Comparison of ENCODE assay signal across 11 cellular contexts in genomic region chr10:124465003-124465776, GRCh38. TPM values are rescaled to one million over a fixed set of nuclear protein-coding genes. Genes with fewer than 3 reads are reported as not detected.
A peak's percentile ranks its signal among the peaks of the same experiment; 100 is the strongest.
DNase-seq lines count a peak whose midpoint lies in the region; ATAC-seq, FAIRE-seq and TF ChIP-seq lines count a peak whose summit lies in the region.
"Had no signal": no experiment of that assay in that cellular context is flagged by ENCODE, and none has a peak within 500 bp of the region (broad histone marks: within the 10 kb centered on the region; RNA-seq: fewer than 3 reads in every experiment).

No MANE protein-coding gene starts in this region.

- no peaks in the 10 kb centered on the region for H3K36me3 ChIP-seq in effector memory CD4-positive, alpha-beta T cell (ENCODE audit: control insufficient read depth, insufficient read depth, low read length)
- H3K36me3 ChIP-seq in gastroesophageal sphincter: no peaks in the 10 kb centered on the region

- peak; percentile 90 for FAIRE-seq in GM12891 (lab: Jason Lieb, UNC)

- DNase-seq in GM12891 (ENCODE audit: insufficient read length, low spot score): no peak
- DNase-seq in NAMALWA (ENCODE audit: low spot score): peak; percentile 62
- DNase-seq in effector memory CD4-positive, alpha-beta T cell: no peak
- DNase-seq in medulla oblongata (ENCODE audit: extremely low spot score): no peak
- DNase-seq in NCI-H524 treated with DMSO at 0.1 percent for 48 hours (lab: John Stamatoyannopoulos, UW): no peak
- DNase-seq: EL, esophagus squamous epithelium, PC-9 had no signal

- peak overlapping the region; percentile 13 for H3K4me3 ChIP-seq in effector memory CD4-positive, alpha-beta T cell (ENCODE audit: insufficient read depth, low read depth, low read length, poor library complexity, severe bottlenecking)
- H3K4me3 ChIP-seq in gastroesophageal sphincter: no peak overlapping the region
- H3K4me3 ChIP-seq: esophagus squamous epithelium, PC-9 had no signal

- no peak for TF ChIP-seq EP300 in gastroesophageal sphincter (IDR thresholded peaks at IDR 0.05)

- TF ChIP-seq POLR2A in GM12891 (IDR thresholded peaks at IDR 0.05; ENCODE audit: low read depth, low read length): no peak
- no peak for TF ChIP-seq POLR2A in gastroesophageal sphincter (IDR thresholded peaks at IDR 0.05)

- no peak for TF ChIP-seq CTCF in gastroesophageal sphincter (IDR thresholded peaks at IDR 0.05)

- no peak overlapping the region for H3K27ac ChIP-seq in effector memory CD4-positive, alpha-beta T cell (ENCODE audit: insufficient read depth, low read length, poor library complexity, severe bottlenecking)
- no peak overlapping the region for H3K27ac ChIP-seq in gastroesophageal sphincter
- H3K27ac ChIP-seq: esophagus squamous epithelium, PC-9 had no signal

- WGBS in gastroesophageal sphincter (ENCODE audit: low coverage in 1 of 2), 2 donors: 75 to 81% methylated on average over 15 of the region's 17 CpGs

- no peaks in the 10 kb centered on the region for H3K27me3 ChIP-seq in effector memory CD4-positive, alpha-beta T cell (replicated peaks; ENCODE audit: control insufficient read depth, insufficient read depth, low read length, poor library complexity, severe bottlenecking)
- H3K27me3 ChIP-seq in gastroesophageal sphincter: no peaks in the 10 kb centered on the region
- H3K27me3 ChIP-seq: esophagus squamous epithelium had no signal

- ATAC-seq in GM21529 (IDR thresholded peaks at IDR 0.05; ENCODE audit: unreplicated experiment) (peak; percentile 46), SK-N-SH treated with all-trans-retinoic acid at 6 μM for 48 hours (no peak), gastroesophageal sphincter (no peak)

- peaks cover 13% of the 10 kb centered on the region for H3K4me1 ChIP-seq in effector memory CD4-positive, alpha-beta T cell (ENCODE audit: control insufficient read depth, insufficient read depth, low read length, poor library complexity, severe bottlenecking)
- H3K4me1 ChIP-seq in gastroesophageal sphincter: peaks cover 0 to 8% (median 0%) of the 10 kb centered on the region in 3 donors

- H3K9me3 ChIP-seq in effector memory CD4-positive, alpha-beta T cell (ENCODE audit: control insufficient read depth, low read length): no peaks in the 10 kb centered on the region
- H3K9me3 ChIP-seq in gastroesophageal sphincter: no peaks in the 10 kb centered on the region
- H3K9me3 ChIP-seq: esophagus squamous epithelium had no signal

TF ChIP-seq in GM12891, 5 proteins besides CTCF, POLR2A, EP300 and RAD21:
- peak; percentile 93 for TF ChIP-seq SPI1 (IDR thresholded peaks at IDR 0.05; ENCODE audit: low read depth, low read length)
- no peak for TF ChIP-seq POLR2AphosphoS5 (IDR thresholded peaks at IDR 0.05; ENCODE audit: low read depth, low read length)

TF ChIP-seq in SK-N-SH treated with all-trans-retinoic acid at 6 μM for 48 hours, 23 proteins besides CTCF, POLR2A, EP300 and RAD21:
- TF ChIP-seq TCF4 (CRISPR knock-in tag; IDR thresholded peaks at IDR 0.05; ENCODE audit: borderline replicate concordance): no peak
- TF ChIP-seq CSRNP3 (CRISPR knock-in tag; IDR thresholded peaks at IDR 0.05): no peak
- no peak for TF ChIP-seq ZC3H10 (CRISPR knock-in tag; IDR thresholded peaks at IDR 0.05)
- TF ChIP-seq ZNF565 (CRISPR knock-in tag; conservative IDR thresholded peaks at IDR 0.05; ENCODE audit: low read depth): no peak
- TF ChIP-seq PATZ1 (CRISPR knock-in tag; IDR thresholded peaks at IDR 0.05; ENCODE audit: borderline replicate concordance): no peak
- TF ChIP-seq GLIS3 (CRISPR knock-in tag; IDR thresholded peaks at IDR 0.05): no peak

RNA-seq across cellular contexts. Expression of gene LHPP, which starts 3.6 kb away (rescaled TPM):
- polyA plus RNA-seq in GM12891 (2012; ENCODE audit: low read depth, missing spikeins): 9.8 TPM
- total RNA-seq in gastroesophageal sphincter: 10 to 100 TPM; 12.3 to 25.0 (median 16.2) TPM

RNA-seq across cellular contexts. Expression of gene NKX1-2, which starts 15.4 kb away (rescaled TPM):
- polyA plus RNA-seq in GM12891 (2012; ENCODE audit: low read depth, missing spikeins): not detected
- under 1 TPM in 1 of 4 donors, not detected in 3; 0.12 TPM for total RNA-seq in gastroesophageal sphincter

RNA-seq across cellular contexts. Expression of gene OAT, which starts 46.5 kb away (rescaled TPM):
- polyA plus RNA-seq in GM12891 (2012; ENCODE audit: low read depth, missing spikeins): 5.1 TPM
- 100 to 1,000 TPM; 139 to 205 (median 168) TPM for total RNA-seq in gastroesophageal sphincter
